9 cellular contexts compared by ENCODE assay signal in the genomic region with DNA sequence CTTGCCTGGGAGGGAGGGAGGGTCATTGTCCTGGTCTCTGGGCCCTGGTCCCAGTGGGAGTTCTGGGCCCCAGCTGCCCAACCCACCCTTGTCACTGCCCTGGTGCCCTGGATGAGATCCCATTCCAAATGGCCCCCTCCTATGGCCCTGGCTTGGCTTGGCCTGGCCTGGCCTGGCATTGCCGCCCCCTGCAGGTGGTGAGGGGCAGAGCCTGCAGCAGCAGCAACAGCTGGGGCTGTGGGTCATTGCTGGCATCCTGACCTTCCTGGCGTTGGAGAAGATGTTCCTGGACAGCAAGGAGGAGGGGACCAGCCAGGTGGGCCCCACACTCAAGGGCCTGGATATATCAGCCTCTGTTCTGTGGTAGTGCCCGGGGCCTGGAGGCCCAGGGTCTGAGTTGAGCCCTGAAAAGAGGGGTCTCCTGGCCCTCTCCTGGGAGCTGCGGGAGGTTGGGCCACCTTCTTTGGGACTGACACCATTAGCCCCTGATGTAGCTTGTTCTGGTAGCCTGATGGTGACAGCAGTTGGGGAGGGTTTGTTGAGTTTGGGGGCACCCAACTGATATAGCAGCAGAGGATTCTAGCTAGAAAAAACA. TPM values are rescaled to one million over a fixed set of nuclear protein-coding genes. Genes with fewer than 3 reads are reported as not detected.
DNase-seq lines count a peak whose midpoint lies in the region; ATAC-seq and TF ChIP-seq lines count a peak whose summit lies in the region.
"Had no signal": no experiment of that assay in that cellular context is flagged by ENCODE, and none has a peak within 500 bp of the region (broad histone marks: within the 10 kb centered on the region; RNA-seq: fewer than 3 reads in every experiment).

No MANE protein-coding gene starts in this region.

- H3K9me3 ChIP-seq in CD8-positive, alpha-beta memory T cell (ENCODE audit: low read length) = no peaks in the 10 kb centered on the region
- H3K9me3 ChIP-seq in neuronal stem cell (replicated peaks in 1 of 2; ENCODE audit: control insufficient read depth in 2 of 2, insufficient read depth in 1 of 2, low read depth in 1 of 2, low read length in 2 of 2) = no peaks in the 10 kb centered on the region

- H3K4me1 Mint-ChIP-seq in CD8-positive, alpha-beta memory T cell = peaks cover 11 to 27% (median 17%) of the 10 kb centered on the region in 3 donors

- H2AK5ac ChIP-seq in neuronal stem cell (ENCODE audit: low read depth, low read length) = peak overlapping the region; percentile 70

- ATAC-seq in GM18858 (IDR thresholded peaks at IDR 0.05; ENCODE audit: unreplicated experiment) = no peak
- no peak for ATAC-seq in GM18519 (IDR thresholded peaks at IDR 0.05; ENCODE audit: low FRiP score, unreplicated experiment)
- ATAC-seq: left colon had no signal

- no peak overlapping the region for H4K91ac ChIP-seq in neuronal stem cell (ENCODE audit: low read depth, low read length, poor library complexity)

- no peak overlapping the region for H2BK5ac ChIP-seq in neuronal stem cell (ENCODE audit: low read length)

- no peak overlapping the region for H3K4me2 ChIP-seq in neuronal stem cell (ENCODE audit: insufficient read depth, low read length, poor library complexity, severe bottlenecking)

- H2BK12ac ChIP-seq in neuronal stem cell (ENCODE audit: low read length) = no peak overlapping the region

- DNase-seq in CD8-positive, alpha-beta memory T cell = peak; percentile 20 to 65 (median 42)
- peak; percentile 64 for DNase-seq in HEK293T (ENCODE audit: extremely low spot score)
- peak; percentile 34 for DNase-seq in effector CD8-positive, alpha-beta T cell (lab: John Stamatoyannopoulos, UW)
- no peak for DNase-seq in neuronal stem cell (ENCODE audit: low spot score)
- DNase-seq in NCI-H510A (lab: John Stamatoyannopoulos, UW) = no peak

- H2AFZ ChIP-seq in neuronal stem cell (ENCODE audit: low read length) = no peak overlapping the region

- H3K18ac ChIP-seq in neuronal stem cell (ENCODE audit: low read length) = peak overlapping the region; percentile 38

- peak overlapping the region; percentile 65 for H3K23ac ChIP-seq in neuronal stem cell (ENCODE audit: low read depth, low read length, poor library complexity)

- no CpG with 5 or more reads among the region's 4 CpGs for WGBS in neuronal stem cell (ENCODE audit: extremely low coverage in 2 of 2, insufficient read length in 2 of 2, insufficient replicate concordance in 1 of 2), 2 donors

- peaks cover 0 to 40% (median 7%) of the 10 kb centered on the region in 3 donors for H3K36me3 Mint-ChIP-seq in CD8-positive, alpha-beta memory T cell

- no peak overlapping the region for H3K27ac ChIP-seq in CD8-positive, alpha-beta memory T cell (ENCODE audit: low read depth, low read length)
- H3K27ac ChIP-seq in neuronal stem cell (replicated peaks; ENCODE audit: low read length) = no peak overlapping the region

- H3K9ac ChIP-seq in neuronal stem cell (ENCODE audit: low read depth, low read length, poor library complexity) = no peak overlapping the region

- peaks cover 7% of the 10 kb centered on the region for H3K36me3 ChIP-seq in CD8-positive, alpha-beta memory T cell (ENCODE audit: insufficient read depth, low read length)
- peaks cover 14 to 48% of the 10 kb centered on the region in 2 donors for H3K36me3 ChIP-seq in neuronal stem cell (replicated peaks in 1 of 2; ENCODE audit: control insufficient read depth in 2 of 2, insufficient read depth in 2 of 2, low read length in 2 of 2)

- no peaks in the 10 kb centered on the region for H3K9me3 Mint-ChIP-seq in CD8-positive, alpha-beta memory T cell

- no peaks in the 10 kb centered on the region for H3K27me3 ChIP-seq in CD8-positive, alpha-beta memory T cell (ENCODE audit: insufficient read depth, low read length, poor library complexity, severe bottlenecking)
- no peaks in the 10 kb centered on the region for H3K27me3 ChIP-seq in neuronal stem cell (ENCODE audit: control insufficient read depth in 3 of 3, insufficient read depth in 3 of 3, low read depth in 1 of 3, low read length in 3 of 3)

- H4K8ac ChIP-seq in neuronal stem cell (ENCODE audit: low read depth, low read length) = no peak overlapping the region

- H3K27me3 Mint-ChIP-seq in CD8-positive, alpha-beta memory T cell = no peaks in the 10 kb centered on the region

- POLR2A ChIA-PET in CD8-positive, alpha-beta memory T cell (lab: Charles Lee) = interaction anchor here (0.8 to 1.0 kb wide), 2 partner anchors 12 to 14 kb away, joined by 3 to 5 read pairs; partner anchors contain the start of gene PSMC3
- POLR2A ChIA-PET in HEK293T (lab: Yijun Ruan, JAX) = interaction anchor here (10.0 kb wide), 1 partner anchor 13 kb away, joined by 72 read pairs; the partner anchor contains the start of gene PSMC3

- CTCF ChIA-PET in CD8-positive, alpha-beta memory T cell (lab: Charles Lee) = interaction anchor here (0.6 to 7.1 kb wide), 30 partner anchors 13 to 259 kb away, joined by 3 to 129 read pairs (median 3); partner anchors contain the start of gene PSMC3
- CTCF ChIA-PET in HEK293T (lab: Yijun Ruan, JAX) = interaction anchor here (0.6 to 1.6 kb wide), 13 partner anchors 9 to 141 kb away, joined by 3 to 9 read pairs (median 3); partner anchors contain the start of gene PSMC3

- H3K14ac ChIP-seq in neuronal stem cell (ENCODE audit: low read length) = no peak overlapping the region

- H2BK120ac ChIP-seq in neuronal stem cell (ENCODE audit: low read depth, low read length) = no peak overlapping the region

- peaks cover 1% of the 10 kb centered on the region for H3K79me1 ChIP-seq in neuronal stem cell (ENCODE audit: low read depth, low read length)

- no peak overlapping the region for H2BK15ac ChIP-seq in neuronal stem cell (ENCODE audit: low read length)

- no peak overlapping the region for H3K4ac ChIP-seq in neuronal stem cell (ENCODE audit: low read length)

- no peak overlapping the region for H3K4me3 ChIP-seq in CD8-positive, alpha-beta memory T cell (ENCODE audit: low read length)
- H3K4me3 ChIP-seq in WI38 (ENCODE audit: low read depth, low read length) (no peak overlapping the region), neuronal stem cell (ENCODE audit: low read length in 2 of 2) (no peak overlapping the region)

- H3K4me1 ChIP-seq in CD8-positive, alpha-beta memory T cell (ENCODE audit: insufficient read depth, low read length) = peaks cover 16% of the 10 kb centered on the region
- peaks cover 8 to 10% of the 10 kb centered on the region in 2 donors for H3K4me1 ChIP-seq in neuronal stem cell (ENCODE audit: control insufficient read depth in 2 of 2, insufficient read depth in 1 of 2, low read depth in 1 of 2, low read length in 2 of 2)

- H3K4me3 Mint-ChIP-seq in CD8-positive, alpha-beta memory T cell = no peak overlapping the region

- H3K27ac Mint-ChIP-seq in CD8-positive, alpha-beta memory T cell = peak overlapping the region in 1 of 8 donors; percentile 41

- TF ChIP-seq CTCF in WI38 (IDR thresholded peaks at IDR 0.05; ENCODE audit: low read depth, low read length) = peak; percentile 85

TF ChIP-seq in HEK293T, 16 proteins besides CTCF, POLR2A, EP300 and RAD21:
- TF ChIP-seq ZNF384 (IDR thresholded peaks at IDR 0.05) = no peak
- no peak for TF ChIP-seq ELF4 (IDR thresholded peaks at IDR 0.05)
- TF ChIP-seq FOXM1 (IDR thresholded peaks at IDR 0.05; ENCODE audit: borderline replicate concordance) = no peak
- TF ChIP-seq CTBP1 (IDR thresholded peaks at IDR 0.05; ENCODE audit: borderline replicate concordance) = no peak
- no peak for TF ChIP-seq ARNT (IDR thresholded peaks at IDR 0.05)
- TF ChIP-seq L3MBTL2 (conservative IDR thresholded peaks at IDR 0.05) = no peak
- TF ChIP-seq FOXA1 (IDR thresholded peaks at IDR 0.05) = no peak
- TF ChIP-seq, protein P1, sequence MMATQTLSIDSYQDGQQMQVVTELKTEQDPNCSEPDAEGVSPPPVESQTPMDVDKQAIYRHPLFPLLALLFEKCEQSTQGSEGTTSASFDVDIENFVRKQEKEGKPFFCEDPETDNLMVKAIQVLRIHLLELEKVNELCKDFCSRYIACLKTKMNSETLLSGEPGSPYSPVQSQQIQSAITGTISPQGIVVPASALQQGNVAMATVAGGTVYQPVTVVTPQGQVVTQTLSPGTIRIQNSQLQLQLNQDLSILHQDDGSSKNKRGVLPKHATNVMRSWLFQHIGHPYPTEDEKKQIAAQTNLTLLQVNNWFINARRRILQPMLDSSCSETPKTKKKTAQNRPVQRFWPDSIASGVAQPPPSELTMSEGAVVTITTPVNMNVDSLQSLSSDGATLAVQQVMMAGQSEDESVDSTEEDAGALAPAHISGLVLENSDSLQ (IDR thresholded peaks at IDR 0.05) = no peak
- TF ChIP-seq HDGF (IDR thresholded peaks at IDR 0.05; ENCODE audit: borderline replicate concordance) = no peak
- no peak for TF ChIP-seq SUZ12 (IDR thresholded peaks at IDR 0.05)
- TF ChIP-seq BHLHE40 (IDR thresholded peaks at IDR 0.05; ENCODE audit: borderline replicate concordance) = no peak
- TF ChIP-seq NFRKB (IDR thresholded peaks at IDR 0.05) = no peak
- TF ChIP-seq SP1 (IDR thresholded peaks at IDR 0.05) = no peak
- no peak for TF ChIP-seq TARDBP (IDR thresholded peaks at IDR 0.05)
- no peak for TF ChIP-seq FOXK2 (IDR thresholded peaks at IDR 0.05)
- no peak for TF ChIP-seq LEF1 (IDR thresholded peaks at IDR 0.05; ENCODE audit: borderline replicate concordance)

RNA-seq across cellular contexts. Expression of gene SLC39A13, which starts 3.9 kb away (rescaled TPM):
- total RNA-seq in CD8-positive, alpha-beta memory T cell = 10 to 100 TPM; 20.2 to 23.4 TPM
- polyA plus RNA-seq in CD8-positive, alpha-beta memory T cell = 39.4 TPM
- polyA plus RNA-seq in neuronal stem cell (2013, experiment 1 of 2) = 21.6 TPM
- polyA plus RNA-seq in neuronal stem cell (2013, experiment 2 of 2) = 20.9 TPM

RNA-seq across cellular contexts. Expression of gene PSMC3, which starts 14.0 kb away (rescaled TPM):
- total RNA-seq in CD8-positive, alpha-beta memory T cell = 100 to 1,000 TPM; 200 to 219 TPM
- polyA plus RNA-seq in CD8-positive, alpha-beta memory T cell = 118 TPM
- 74.9 TPM for polyA plus RNA-seq in neuronal stem cell (2013, experiment 1 of 2)
- polyA plus RNA-seq in neuronal stem cell (2013, experiment 2 of 2) = 75.0 TPM

RNA-seq across cellular contexts. Expression of gene SPI1, which starts 33.9 kb away (rescaled TPM):
- 1 to 10 TPM; 1.8 to 2.0 TPM for total RNA-seq in CD8-positive, alpha-beta memory T cell
- not detected for polyA plus RNA-seq in CD8-positive, alpha-beta memory T cell
- not detected for polyA plus RNA-seq in neuronal stem cell (2013, experiment 1 of 2)
- polyA plus RNA-seq in neuronal stem cell (2013, experiment 2 of 2) = 0.03 TPM

RNA-seq across cellular contexts. Expression of gene RAPSN, which starts 36.7 kb away (rescaled TPM):
- under 1 TPM; 0.29 to 0.79 TPM for total RNA-seq in CD8-positive, alpha-beta memory T cell
- not detected for polyA plus RNA-seq in CD8-positive, alpha-beta memory T cell
- not detected for polyA plus RNA-seq in neuronal stem cell (2013, experiment 1 of 2)
- 0.06 TPM for polyA plus RNA-seq in neuronal stem cell (2013, experiment 2 of 2)

RNA-seq across cellular contexts. Expression of gene MYBPC3, which starts 59.7 kb away (rescaled TPM):
- total RNA-seq in CD8-positive, alpha-beta memory T cell = not detected
- polyA plus RNA-seq in CD8-positive, alpha-beta memory T cell = not detected
- not detected for polyA plus RNA-seq in neuronal stem cell (2013, experiment 1 of 2)
- 0.01 TPM for polyA plus RNA-seq in neuronal stem cell (2013, experiment 2 of 2)
- total RNA-seq: left colon had no signal

Comparison
In these comparisons a context has a peak if more than half of its experiments do, and no peak if none do; other contexts are left out.
1. DNase-seq: peak in CD8-positive, alpha-beta memory T cell (5 of 5), HEK293T (single experiment) and effector CD8-positive, alpha-beta T cell (single experiment); none in neuronal stem cell (single experiment) and NCI-H510A (single experiment).